Comparison of ENCODE assay signal across 17 cellular contexts in genomic region chr12:84811291-84811690, GRCh38.
DNase-seq lines count a peak whose midpoint lies in the region; ATAC-seq lines count a peak whose summit lies in the region.
"Had no signal": no experiment of that assay in that cellular context is flagged by ENCODE, and none has a peak within 500 bp of the region (broad histone marks: within the 10 kb centered on the region; RNA-seq: fewer than 3 reads in every experiment).

No MANE protein-coding gene starts in this region.

- DNase-seq in GM04503 (ENCODE audit: low read depth) (peak; percentile 9), SK-N-MC (ENCODE audit: low read depth, low spot score) (no peak), fibroblast of peridontal ligament (ENCODE audit: extremely low read depth) (peak; percentile 12), Right ventricle myocardium superior (no peak), NCI-H510A (lab: John Stamatoyannopoulos, UW) (no peak), A172 (ENCODE audit: low spot score) (no peak)
- DNase-seq: BE2C; C1 segment of cervical spinal cord; CD4-positive, CD25-positive, alpha-beta regulatory T cell; CD8-positive, alpha-beta memory T cell; COR-L47; DMS 273 treated with DMSO at 0.1 percent for 48 hours; GDM1; Karpas-422; KBM-7 had no signal

- intact Hi-C loops in Right ventricle myocardium superior (cut with DNase I), result no loop called here

- H3K9ac ChIP-seq in SK-N-MC (ENCODE audit: insufficient read length), result no peak overlapping the region

- no peak overlapping the region for H3K4me3 ChIP-seq in SK-N-MC
- H3K4me3 ChIP-seq: A549, HAP-1 had no signal

- no peaks in the 10 kb centered on the region for H3K36me3 ChIP-seq in SK-N-MC (ENCODE audit: insufficient read depth, low read length)
- H3K36me3 ChIP-seq: BE2C, HAP-1 had no signal

- H3K27ac ChIP-seq in SK-N-MC, result 0 out of 2 replicates have a peak overlapping the region, but pooled peaks have one; percentile 16
- H3K27ac ChIP-seq: A549 had no signal

- no peaks in the 10 kb centered on the region for H3K9me3 ChIP-seq in SK-N-MC (ENCODE audit: low read depth, low read length)
- H3K9me3 ChIP-seq: A549, BE2C, HAP-1 had no signal

- ATAC-seq in Right ventricle myocardium superior (ENCODE audit: poor library complexity), result no peak
- ATAC-seq: A549 had no signal

Comparison
In these comparisons a context has a peak if more than half of its experiments do, and no peak if none do; other contexts are left out.
1. DNase-seq: peak in GM04503 (single experiment) and fibroblast of peridontal ligament (single experiment); none in SK-N-MC (single experiment), Right ventricle myocardium superior (single experiment), NCI-H510A (single experiment) and A172 (single experiment).